Comparison of ENCODE assay signal across 9 cellular contexts in the genomic region with DNA sequence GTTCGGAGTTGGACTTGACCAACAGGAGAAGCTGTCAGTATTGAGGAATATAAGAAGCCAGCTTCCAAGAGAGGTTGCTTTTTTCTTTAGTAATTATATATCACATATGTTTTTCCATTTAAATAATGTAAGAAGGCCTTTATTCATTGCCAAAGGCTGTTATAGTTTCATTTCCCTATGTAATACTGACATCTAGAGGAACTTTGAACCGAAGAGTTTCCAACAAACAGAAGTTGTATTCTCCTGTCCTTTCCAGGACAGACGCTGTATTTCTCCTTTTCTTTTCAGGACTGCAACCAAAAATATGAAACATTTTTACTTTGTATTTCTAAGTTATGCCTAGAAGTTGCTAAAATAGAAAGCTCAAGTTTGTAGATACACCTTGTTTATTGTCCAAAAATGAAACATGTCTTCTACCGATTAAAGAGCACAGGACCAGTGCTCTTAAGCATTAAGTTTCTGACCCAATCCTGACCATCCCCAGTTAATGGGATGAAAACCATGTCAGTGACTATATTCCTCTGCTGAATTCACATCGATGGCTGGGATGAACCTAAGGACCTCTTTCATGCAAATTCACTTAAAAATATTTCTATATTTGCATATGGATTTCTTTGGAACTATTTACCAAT. TPM values are rescaled to one million over a fixed set of nuclear protein-coding genes. Genes with fewer than 3 reads are reported as not detected.
DNase-seq lines count a peak whose midpoint lies in the region; TF ChIP-seq lines count a peak whose summit lies in the region.
"Had no signal": no experiment of that assay in that cellular context is flagged by ENCODE, and none has a peak within 500 bp of the region (broad histone marks: within the 10 kb centered on the region; RNA-seq: fewer than 3 reads in every experiment).

No MANE protein-coding gene starts in this region.

- no peaks in the 10 kb centered on the region for H3K27me3 ChIP-seq in parathyroid adenoma (ENCODE audit: control insufficient read depth, insufficient read depth, low read length)
- H3K27me3 ChIP-seq in effector memory CD4-positive, alpha-beta T cell (replicated peaks; ENCODE audit: control insufficient read depth, insufficient read depth, low read length, poor library complexity, severe bottlenecking), result no peaks in the 10 kb centered on the region
- no peaks in the 10 kb centered on the region for H3K27me3 ChIP-seq in prostate gland (replicated peaks; ENCODE audit: insufficient read depth)

- no peak overlapping the region for H3K9ac ChIP-seq in parathyroid adenoma

- no peak overlapping the region for H3K4me2 ChIP-seq in parathyroid adenoma (ENCODE audit: low read length)

- H3K27ac Mint-ChIP-seq in mesothelial cell of epicardium, result no peak overlapping the region
- H3K27ac Mint-ChIP-seq: stimulated activated memory B cell treated with anti-CD40 and anti-IgM and Interleukin-4, amounts not matched to agents 10 μg/mL and 1 μg/mL and 100 μg/mL, for 72 hours had no signal

- H3K4me3 ChIP-seq in coronary artery (no peak overlapping the region), parathyroid adenoma (ENCODE audit: low read depth, low read length) (no peak overlapping the region), prostate gland (no peak overlapping the region)
- no peak overlapping the region for H3K4me3 ChIP-seq in effector memory CD4-positive, alpha-beta T cell (ENCODE audit: insufficient read depth, low read depth, low read length, poor library complexity, severe bottlenecking)

- no peaks in the 10 kb centered on the region for H3K79me2 ChIP-seq in parathyroid adenoma

- H3K4me1 ChIP-seq in parathyroid adenoma, result no peaks in the 10 kb centered on the region
- H3K4me1 ChIP-seq in effector memory CD4-positive, alpha-beta T cell (ENCODE audit: control insufficient read depth, insufficient read depth, low read length, poor library complexity, severe bottlenecking), result no peaks in the 10 kb centered on the region
- H3K4me1 ChIP-seq in prostate gland (replicated peaks), result no peaks in the 10 kb centered on the region

- H3K4me3 Mint-ChIP-seq in mesothelial cell of epicardium, result no peak overlapping the region
- H3K4me3 Mint-ChIP-seq: stimulated activated memory B cell treated with anti-CD40 and anti-IgM and Interleukin-4, amounts not matched to agents 10 μg/mL and 1 μg/mL and 100 μg/mL, for 72 hours had no signal

- no peaks in the 10 kb centered on the region for H3K9me3 Mint-ChIP-seq in mesothelial cell of epicardium
- H3K9me3 Mint-ChIP-seq: stimulated activated memory B cell treated with anti-CD40 and anti-IgM and Interleukin-4, amounts not matched to agents 10 μg/mL and 1 μg/mL and 100 μg/mL, for 72 hours had no signal

- no peak for TF ChIP-seq POLR2A in prostate gland (IDR thresholded peaks at IDR 0.05)

- H3K27ac ChIP-seq in coronary artery, result no peak overlapping the region
- H3K27ac ChIP-seq in parathyroid adenoma, result no peak overlapping the region
- H3K27ac ChIP-seq in effector memory CD4-positive, alpha-beta T cell (ENCODE audit: insufficient read depth, low read length, poor library complexity, severe bottlenecking), result no peak overlapping the region
- no peak overlapping the region for H3K27ac ChIP-seq in prostate gland

- no peaks in the 10 kb centered on the region for H3K36me3 ChIP-seq in parathyroid adenoma (ENCODE audit: control insufficient read depth, insufficient read depth, low read length)
- no peaks in the 10 kb centered on the region for H3K36me3 ChIP-seq in effector memory CD4-positive, alpha-beta T cell (ENCODE audit: control insufficient read depth, insufficient read depth, low read length)
- no peaks in the 10 kb centered on the region for H3K36me3 ChIP-seq in prostate gland

- DNase-seq in DMS153 treated with DMSO at 0.1 percent for 48 hours (lab: John Stamatoyannopoulos, UW; ENCODE audit: unreplicated experiment) (peak; percentile 3), DMS153 (lab: John Stamatoyannopoulos, UW) (no peak), NCI-H526 treated with DMSO at 0.1 percent for 48 hours (lab: John Stamatoyannopoulos, UW) (peak; percentile 50), coronary artery (ENCODE audit: low spot score) (no peak), mesothelial cell of epicardium (ENCODE audit: low spot score in 2 of 2, unreplicated experiment in 2 of 2) (no peak), prostate gland (ENCODE audit: low spot score) (no peak)
- DNase-seq in effector memory CD4-positive, alpha-beta T cell, result no peak

- peaks cover 13% of the 10 kb centered on the region for H3K27me3 Mint-ChIP-seq in mesothelial cell of epicardium (ENCODE audit: low read depth)

- no peak overlapping the region for H2AFZ ChIP-seq in parathyroid adenoma

- intact Hi-C loops in prostate gland (cut with DNase I), result loop anchor here (5.0 to 10.0 kb wide), 2 partner anchors 231 to 1098 kb away; no protein-coding TSS in a partner anchor

- WGBS in prostate gland, result 55% methylated on average over 5 of the region's 5 CpGs

- H3K4me1 Mint-ChIP-seq in mesothelial cell of epicardium, result peaks cover 4% of the 10 kb centered on the region
- H3K4me1 Mint-ChIP-seq: stimulated activated memory B cell treated with anti-CD40 and anti-IgM and Interleukin-4, amounts not matched to agents 10 μg/mL and 1 μg/mL and 100 μg/mL, for 72 hours had no signal

- peak; percentile 11 for TF ChIP-seq CTCF in coronary artery (IDR thresholded peaks at IDR 0.05)
- TF ChIP-seq CTCF in parathyroid adenoma (IDR thresholded peaks at IDR 0.05), result peak; percentile 17
- no peak for TF ChIP-seq CTCF in mesothelial cell of epicardium (IDR thresholded peaks at IDR 0.05; ENCODE audit: unreplicated experiment)
- TF ChIP-seq CTCF in prostate gland (IDR thresholded peaks at IDR 0.05), result peak in 2 of 4 experiments; percentile 12 to 45

- no peaks in the 10 kb centered on the region for H3K36me3 Mint-ChIP-seq in mesothelial cell of epicardium
- H3K36me3 Mint-ChIP-seq: stimulated activated memory B cell treated with anti-CD40 and anti-IgM and Interleukin-4, amounts not matched to agents 10 μg/mL and 1 μg/mL and 100 μg/mL, for 72 hours had no signal

- H3K9me3 ChIP-seq in parathyroid adenoma (ENCODE audit: control insufficient read depth, low read length), result no peaks in the 10 kb centered on the region
- H3K9me3 ChIP-seq in effector memory CD4-positive, alpha-beta T cell (ENCODE audit: control insufficient read depth, low read length), result no peaks in the 10 kb centered on the region
- H3K9me3 ChIP-seq in prostate gland, result no peaks in the 10 kb centered on the region

RNA-seq across cellular contexts. Expression of gene MYLK4, which starts 55.1 kb away (rescaled TPM):
- total RNA-seq in mesothelial cell of epicardium, result 0.86 to 0.97 TPM (median 0.89 TPM) in 3 replicates
- total RNA-seq in prostate gland, result under 1 TPM; 0.46 to 0.97 TPM

Comparison
In these comparisons a context has a peak if more than half of its experiments do, and no peak if none do; other contexts are left out.
1. DNase-seq: peak in DMS153 treated with DMSO at 0.1 percent for 48 hours (single experiment) and NCI-H526 treated with DMSO at 0.1 percent for 48 hours (single experiment); none in DMS153 (single experiment), coronary artery (single experiment), mesothelial cell of epicardium (0 of 2), effector memory CD4-positive, alpha-beta T cell (0 of 3) and prostate gland (single experiment).